In the genomic region with DNA sequence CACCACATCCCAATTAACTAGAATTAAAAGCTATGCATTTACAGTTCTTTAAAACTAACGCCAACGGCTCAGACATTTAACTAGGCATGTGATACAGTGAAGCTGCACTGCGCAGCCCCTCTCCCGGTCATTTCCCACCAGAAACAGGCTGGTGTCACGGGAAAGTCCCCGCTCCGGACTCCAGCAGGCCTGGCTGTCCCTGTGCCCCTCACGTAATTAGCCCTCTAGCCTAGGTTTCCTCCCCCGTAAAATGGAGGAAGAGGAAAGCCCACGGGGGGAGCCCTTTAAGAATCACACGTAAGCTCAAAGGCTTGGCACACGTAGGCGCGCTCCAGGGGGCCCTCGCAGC, we compare ENCODE assay signal across 1 cellular context.
TF ChIP-seq lines count a peak whose summit lies in the region.

No MANE protein-coding gene starts in this region.

TF ChIP-seq in H1, 55 proteins besides CTCF, POLR2A, EP300 and RAD21:
- no peak for TF ChIP-seq RBBP5 (IDR thresholded peaks at IDR 0.05; ENCODE audit: borderline replicate concordance, low read depth, low read length)
- no peak for TF ChIP-seq SIN3A (conservative IDR thresholded peaks at IDR 0.05 in 1 of 2, IDR thresholded peaks at IDR 0.05 in 1 of 2; ENCODE audit: low read depth in 1 of 2, low read length in 2 of 2)
- no peak for TF ChIP-seq KDM5A (IDR thresholded peaks at IDR 0.05; ENCODE audit: low read length)
- no peak for TF ChIP-seq TBP (IDR thresholded peaks at IDR 0.05; ENCODE audit: low read depth, low read length)
- no peak for TF ChIP-seq SIX5 (IDR thresholded peaks at IDR 0.05; ENCODE audit: low read depth, low read length)
- no peak for TF ChIP-seq EGR1 (IDR thresholded peaks at IDR 0.05; ENCODE audit: borderline replicate concordance, low read depth, low read length)
- TF ChIP-seq CEBPB (IDR thresholded peaks at IDR 0.05; ENCODE audit: low read depth, low read length): no peak
- no peak for TF ChIP-seq ZNF274 (IDR thresholded peaks at IDR 0.05; ENCODE audit: borderline replicate concordance, extremely low read depth, low read length)
- no peak for TF ChIP-seq MAFK (IDR thresholded peaks at IDR 0.05; ENCODE audit: low read depth, low read length)
- no peak for TF ChIP-seq CBX8 (IDR thresholded peaks at IDR 0.05; ENCODE audit: borderline replicate concordance, low read depth, low read length)
- no peak for TF ChIP-seq FOSL1 (IDR thresholded peaks at IDR 0.05; ENCODE audit: insufficient read depth, low read depth, low read length)
- no peak for TF ChIP-seq JUN (IDR thresholded peaks at IDR 0.05; ENCODE audit: low read depth, low read length)
- no peak for TF ChIP-seq KDM4A (IDR thresholded peaks at IDR 0.05; ENCODE audit: low read depth, low read length, severe bottlenecking)
- no peak for TF ChIP-seq SUZ12 (IDR thresholded peaks at IDR 0.05; ENCODE audit: low read length)
- TF ChIP-seq SAP30 (IDR thresholded peaks at IDR 0.05; ENCODE audit: insufficient read depth, insufficient replicate concordance, low read length): no peak
TF ChIP-seq in H1: peak in this region for 0.
